ENCODE assay signal across 19 cellular contexts in genomic region chr17:44627513-44627912, GRCh38. TPM values are rescaled to one million over a fixed set of nuclear protein-coding genes. Genes with fewer than 3 reads are reported as not detected.
DNase-seq lines count a peak whose midpoint lies in the region; ATAC-seq and TF ChIP-seq lines count a peak whose summit lies in the region.
"Had no signal": no experiment of that assay in that cellular context is flagged by ENCODE, and none has a peak within 500 bp of the region (broad histone marks: within the 10 kb centered on the region; RNA-seq: fewer than 3 reads in every experiment).

No MANE protein-coding gene starts in this region.

- H3K9me3 ChIP-seq in SJCRH30 (replicated peaks) (no peaks in the 10 kb centered on the region), testis (no peaks in the 10 kb centered on the region)
- H3K9me3 ChIP-seq: BE2C, tibial artery had no signal

- peak overlapping the region; percentile 49 for H3K4me3 ChIP-seq in SJCRH30
- H3K4me3 ChIP-seq in testis = no peak overlapping the region
- H3K4me3 ChIP-seq: tibial artery had no signal

- H3K36me3 ChIP-seq in SJCRH30 = no peaks in the 10 kb centered on the region
- no peaks in the 10 kb centered on the region for H3K36me3 ChIP-seq in testis (ENCODE audit: low read depth, missing control alignments)
- H3K36me3 ChIP-seq: BE2C, tibial artery had no signal

- TF ChIP-seq CTCF in testis (IDR thresholded peaks at IDR 0.05) = no peak

- H3K4me1 ChIP-seq in SJCRH30 = peaks cover 24% of the 10 kb centered on the region
- H3K4me1 ChIP-seq in testis = peaks cover 8% of the 10 kb centered on the region
- H3K4me1 ChIP-seq: tibial artery had no signal

- TF ChIP-seq POLR2A in testis (IDR thresholded peaks at IDR 0.05) = no peak

- no peaks in the 10 kb centered on the region for H3K27me3 ChIP-seq in SJCRH30
- H3K27me3 ChIP-seq in testis = no peaks in the 10 kb centered on the region
- H3K27me3 ChIP-seq: BE2C, tibial artery had no signal

- WGBS in testis, 2 donors = 49% methylated on average over 5 of the region's 5 CpGs

- intact Hi-C loops in testis (cut with DNase I; ENCODE audit: low total_unique reads) = no loop called here

- ATAC-seq in GM19452 (IDR thresholded peaks at IDR 0.05; ENCODE audit: unreplicated experiment) (no peak), GM21528 (IDR thresholded peaks at IDR 0.05; ENCODE audit: low FRiP score, unreplicated experiment) (no peak)
- ATAC-seq: activated T-cell treated with anti-CD3 and anti-CD28 coated beads, Interleukin-2, amount 50 U/mL, for 72 hours had no signal

- DNase-seq in NCI-H146 (lab: John Stamatoyannopoulos, UW) (peak; percentile 41), NCI-H146 treated with DMSO at 0.1 percent for 48 hours (lab: John Stamatoyannopoulos, UW; ENCODE audit: unreplicated experiment) (no peak), SJCRH30 (peak; percentile 70 to 76), mesenteric fat pad (ENCODE audit: low spot score) (peak; percentile 47), testis (peak; percentile 33), glomerular visceral epithelial cell (ENCODE audit: extremely low spot score) (no peak)
- DNase-seq: activated CD8-positive, alpha-beta memory T cell treated with anti-CD3 and anti-CD28 coated beads for 24 hours; activated T-cell treated with anti-CD3 and anti-CD28 coated beads, Interleukin-2, amount 50 U/mL, for 72 hours; BE2C; EL; HCEC 1CT; NCI-H226; stimulated activated CD4-positive, alpha-beta T cell treated with anti-CD3 and anti-CD28 coated beads, Interleukin-2, amount 100 ng/mL, for 24 hours; stimulated activated naive CD4-positive, alpha-beta T cell; T1000; tibial artery had no signal

- H3K27ac ChIP-seq in SJCRH30 = peak overlapping the region; percentile 74
- no peak overlapping the region for H3K27ac ChIP-seq in testis
- H3K27ac ChIP-seq: 22Rv1, tibial artery had no signal

RNA-seq across cellular contexts. Expression of gene MEIOC, which starts 28.8 kb away (rescaled TPM):
- 0.04 TPM in 1 of 2 replicates, not detected in the other for total RNA-seq in SJCRH30 (2014; rRNA removed; shearing (Covaris generic))
- total RNA-seq in mesenteric fat pad (not detected), testis (100 to 1,000 TPM in 1 of 2 donors, 10 to 100 TPM in 1; 85.0 to 128 TPM)
- 58.2 TPM for polyA plus RNA-seq in testis (ENCODE audit: insufficient read depth, low read depth, low replicate concordance)

Comparison
In these comparisons a context has a peak if more than half of its experiments do, and no peak if none do; other contexts are left out.
1. DNase-seq: peak in NCI-H146 (single experiment), SJCRH30 (2 of 2), mesenteric fat pad (single experiment) and testis (single experiment); none in NCI-H146 treated with DMSO at 0.1 percent for 48 hours (single experiment) and glomerular visceral epithelial cell (single experiment).
2. RNA of gene MEIOC, which starts 28.8 kb away (total RNA-seq): 85.0 to 128 TPM in testis; 0.04 TPM in SJCRH30 and not detected in mesenteric fat pad (single experiment); every median in the first group is over 10 times any median in the second.